Comparison of ENCODE assay signal across 34 cellular contexts in genomic region chr6:100382031-100382430, GRCh38.
DNase-seq lines count a peak whose midpoint lies in the region; ATAC-seq and TF ChIP-seq lines count a peak whose summit lies in the region.
"Had no signal": no experiment of that assay in that cellular context is flagged by ENCODE, and none has a peak within 500 bp of the region (broad histone marks: within the 10 kb centered on the region; RNA-seq: fewer than 3 reads in every experiment).

No MANE protein-coding gene starts in this region.

- H2AK5ac ChIP-seq in IMR-90 (ENCODE audit: low read depth, low read length): no peak overlapping the region

- TF ChIP-seq RAD21 in IMR-90 (IDR thresholded peaks at IDR 0.05; ENCODE audit: low read length): no peak

- no peak overlapping the region for H2BK120ac ChIP-seq in IMR-90 (ENCODE audit: low read depth, low read length)

- H3K9me3 ChIP-seq in IMR-90 (ENCODE audit: control insufficient read depth, insufficient read depth, low read length) (no peaks in the 10 kb centered on the region), RWPE2 (ENCODE audit: severe bottlenecking) (no peaks in the 10 kb centered on the region)
- no peaks in the 10 kb centered on the region for H3K9me3 ChIP-seq in CD8-positive, alpha-beta T cell (ENCODE audit: low read length)
- H3K9me3 ChIP-seq: A549, colonic mucosa, HAP-1, heart right ventricle, lower lobe of right lung, neutrophil, suprapubic skin had no signal

- no peaks in the 10 kb centered on the region for H3K27me3 Mint-ChIP-seq in CD8-positive, alpha-beta T cell (ENCODE audit: low read depth)
- H3K27me3 Mint-ChIP-seq: B cell had no signal

- no peak overlapping the region for H3K4ac ChIP-seq in IMR-90 (ENCODE audit: low read depth, low read length)

- no peaks in the 10 kb centered on the region for H3K9me3 Mint-ChIP-seq in CD8-positive, alpha-beta T cell
- H3K9me3 Mint-ChIP-seq: CD4-positive, alpha-beta memory T cell; naive thymus-derived CD4-positive, alpha-beta T cell; T-cell had no signal

- no peaks in the 10 kb centered on the region for H4K20me1 ChIP-seq in IMR-90 (ENCODE audit: insufficient read depth, low read length)

- H3K56ac ChIP-seq in IMR-90 (ENCODE audit: extremely low read depth, insufficient read depth, low read length): no peak overlapping the region

- H2BK5ac ChIP-seq in IMR-90 (ENCODE audit: low read depth, low read length, poor library complexity, severe bottlenecking): no peak overlapping the region

- H3K4me2 ChIP-seq in IMR-90 (ENCODE audit: low read depth, low read length): no peak overlapping the region
- H3K4me2 ChIP-seq: A549, smooth muscle cell had no signal

- no peaks in the 10 kb centered on the region for H3K27me3 ChIP-seq in IMR-90 (ENCODE audit: control insufficient read depth, insufficient read depth, low read length)
- H3K27me3 ChIP-seq in RWPE2 (ENCODE audit: insufficient read depth, poor library complexity, severe bottlenecking): no peaks in the 10 kb centered on the region
- no peaks in the 10 kb centered on the region for H3K27me3 ChIP-seq in CD8-positive, alpha-beta T cell (ENCODE audit: insufficient read depth, low read length)
- H3K27me3 ChIP-seq: colonic mucosa, heart right ventricle, suprapubic skin had no signal

- no peak for TF ChIP-seq POLR2A in IMR-90 (IDR thresholded peaks at IDR 0.05; ENCODE audit: low read depth, low read length)

- H3K27ac Mint-ChIP-seq in CD8-positive, alpha-beta T cell: no peak overlapping the region
- H3K27ac Mint-ChIP-seq: activated CD8-positive, alpha-beta T cell treated with anti-CD3 and anti-CD28 coated beads, Interleukin-2, amount 10 ng/mL, durations not matched to agents 7 days and 5 days; activated naive CD8-positive, alpha-beta T cell; B cell; CD4-positive, alpha-beta memory T cell; naive thymus-derived CD4-positive, alpha-beta T cell; T-cell had no signal

- intact Hi-C loops in IMR-90 (cut with micrococcal nuclease): no loop called here
- intact Hi-C loops in CD8-positive, alpha-beta T cell (cut with DNase I, micrococcal nuclease): no loop called here

- H3K4me1 ChIP-seq in IMR-90 (ENCODE audit: control insufficient read depth, insufficient read depth, low read length): no peaks in the 10 kb centered on the region
- H3K4me1 ChIP-seq in RWPE2 (ENCODE audit: insufficient read depth, poor library complexity, severe bottlenecking): peaks cover 11% of the 10 kb centered on the region
- H3K4me1 ChIP-seq in CD8-positive, alpha-beta T cell (ENCODE audit: insufficient read depth, low read length): no peaks in the 10 kb centered on the region
- H3K4me1 ChIP-seq: A549, colonic mucosa, HAP-1, heart right ventricle, lower lobe of right lung, suprapubic skin had no signal

- no CpG with 5 or more reads among the region's 3 CpGs for WGBS in IMR-90 (ENCODE audit: extremely low coverage in 2 of 2, insufficient read length in 1 of 2), 2 experiments

- CTCF ChIA-PET in IMR-90 (lab: Yijun Ruan, JAX): no interaction called here
- CTCF ChIA-PET in CD8-positive, alpha-beta T cell (lab: Charles Lee): no interaction called here

- in situ Hi-C loops in IMR-90 (cut with MboI; ENCODE audit: low sequenced_read_pairs): no loop called here

- H3K9ac ChIP-seq in IMR-90 (ENCODE audit: low read depth, low read length): no peak overlapping the region

- no peaks in the 10 kb centered on the region for H3K36me3 Mint-ChIP-seq in CD8-positive, alpha-beta T cell
- H3K36me3 Mint-ChIP-seq: activated naive CD8-positive, alpha-beta T cell; CD4-positive, alpha-beta memory T cell; naive thymus-derived CD4-positive, alpha-beta T cell; T-cell had no signal

- H2AK9ac ChIP-seq in IMR-90 (replicated peaks; ENCODE audit: low read depth, low read length, poor library complexity): no peak overlapping the region

- no TSS peak for BruUV-seq in IMR-90 (replicated peaks; lab: Mats Ljungman, UMichigan)

- H4K91ac ChIP-seq in IMR-90 (ENCODE audit: insufficient read depth, low read depth, low read length): no peak overlapping the region

- H2AFZ ChIP-seq in IMR-90 (replicated peaks; ENCODE audit: low read length, poor library complexity): no peak overlapping the region

- H3K23ac ChIP-seq in IMR-90 (ENCODE audit: low read depth, low read length): no peak overlapping the region

- H3K27ac ChIP-seq in IMR-90 (ENCODE audit: insufficient read depth, low read length) (no peak overlapping the region), RWPE2 (ENCODE audit: poor library complexity, severe bottlenecking) (no peak overlapping the region)
- H3K27ac ChIP-seq in CD8-positive, alpha-beta T cell (ENCODE audit: low read depth, low read length): no peak overlapping the region
- H3K27ac ChIP-seq: A549, colonic mucosa, heart right ventricle, lower lobe of right lung, neutrophil, suprapubic skin, WERI-Rb-1 had no signal

- H3K79me1 ChIP-seq in IMR-90 (ENCODE audit: low read depth in 1 of 2, low read length in 2 of 2): no peaks in the 10 kb centered on the region

- TF ChIP-seq CTCF in IMR-90 (conservative IDR thresholded peaks at IDR 0.05; ENCODE audit: low read depth, low read length) (no peak), RWPE2 (IDR thresholded peaks at IDR 0.05; ENCODE audit: poor library complexity, severe bottlenecking) (no peak), fibroblast of mammary gland (conservative IDR thresholded peaks at IDR 0.05; ENCODE audit: control insufficient read depth, insufficient read depth, low read depth, low read length) (no peak)
- TF ChIP-seq CTCF in CD8-positive, alpha-beta T cell (IDR thresholded peaks at IDR 0.05): no peak

- dilution Hi-C loops in IMR-90 (cut with HindIII; ENCODE audit: low sequenced_read_pairs, unreplicated experiment): no loop called here

- DNase-seq in AG08395 (ENCODE audit: low spot score) (peak; percentile 13), IMR-90 (no peak), RWPE2 (ENCODE audit: low spot score) (no peak), fibroblast of mammary gland (ENCODE audit: low read depth) (peak; percentile 16), SW480 (ENCODE audit: low spot score) (no peak)
- no peak for DNase-seq in CD8-positive, alpha-beta T cell
- DNase-seq: activated CD4-positive, alpha-beta T cell treated with anti-CD3 and anti-CD28 coated beads for 4 hours; activated CD8-positive, alpha-beta T cell treated with anti-CD3 and anti-CD28 coated beads, Interleukin-2, amount 10 ng/mL, durations not matched to agents 7 days and 5 days; anterior cingulate cortex; CD4-positive, alpha-beta memory T cell; colonic mucosa; effector CD8-positive, alpha-beta T cell; erythroblast; heart right ventricle; lower lobe of right lung; naive thymus-derived CD4-positive, alpha-beta T cell; NCI-H1048; NCI-H187 treated with DMSO at 0.1 percent for 48 hours; NCI-H526; right cardiac atrium; SHP77 treated with DMSO at 0.1 percent for 48 hours; stimulated activated naive CD4-positive, alpha-beta T cell treated with Interleukin-2 at 50 U/mL for 16 hours; T-cell; WERI-Rb-1 had no signal

- H3K4me3 Mint-ChIP-seq in CD8-positive, alpha-beta T cell: no peak overlapping the region
- H3K4me3 Mint-ChIP-seq: activated CD8-positive, alpha-beta T cell treated with anti-CD3 and anti-CD28 coated beads, Interleukin-2, amount 10 ng/mL, durations not matched to agents 7 days and 5 days; activated naive CD8-positive, alpha-beta T cell; B cell; CD4-positive, alpha-beta memory T cell; naive thymus-derived CD4-positive, alpha-beta T cell; T-cell had no signal

- H3K14ac ChIP-seq in IMR-90 (replicated peaks; ENCODE audit: low read depth, low read length): no peak overlapping the region

- H4K8ac ChIP-seq in IMR-90 (ENCODE audit: low read depth in 2 of 2, low read length in 2 of 2): no peak overlapping the region

- POLR2A ChIA-PET in IMR-90 (lab: Charles Lee; ENCODE audit: unreplicated experiment): no interaction called here
- POLR2A ChIA-PET in CD8-positive, alpha-beta T cell (lab: Charles Lee): no interaction called here

- H4K5ac ChIP-seq in IMR-90 (ENCODE audit: low read depth, low read length): no peak overlapping the region

- no peak overlapping the region for H2BK20ac ChIP-seq in IMR-90 (ENCODE audit: low read depth, low read length)

- no peaks in the 10 kb centered on the region for H3K36me3 ChIP-seq in IMR-90 (ENCODE audit: control insufficient read depth, insufficient read depth, low read length)
- H3K36me3 ChIP-seq in RWPE2 (ENCODE audit: low read depth): no peaks in the 10 kb centered on the region
- H3K36me3 ChIP-seq in CD8-positive, alpha-beta T cell (ENCODE audit: insufficient read depth, low read length): no peaks in the 10 kb centered on the region
- H3K36me3 ChIP-seq: colonic mucosa, HAP-1, heart right ventricle, lower lobe of right lung, neutrophil, suprapubic skin, WERI-Rb-1 had no signal

- H3K18ac ChIP-seq in IMR-90 (ENCODE audit: low read depth, low read length): no peak overlapping the region

- H3K4me1 Mint-ChIP-seq in CD8-positive, alpha-beta T cell (ENCODE audit: low read depth): no peaks in the 10 kb centered on the region
- H3K4me1 Mint-ChIP-seq: B cell; CD4-positive, alpha-beta memory T cell; naive thymus-derived CD4-positive, alpha-beta T cell; T-cell had no signal

- ATAC-seq in IMR-90 (ENCODE audit: low read depth) (no peak), RWPE2 (ENCODE audit: low read depth) (peak; percentile 76), GM19324 (IDR thresholded peaks at IDR 0.05; ENCODE audit: low FRiP score, unreplicated experiment) (no peak), HG03378 (IDR thresholded peaks at IDR 0.05; ENCODE audit: unreplicated experiment) (no peak)
- no peak for ATAC-seq in CD8-positive, alpha-beta T cell
- ATAC-seq: A549; activated CD8-positive, alpha-beta T cell treated with anti-CD3 and anti-CD28 coated beads, Interleukin-2, amount 10 ng/mL, durations not matched to agents 7 days and 5 days; GM12878; heart right ventricle; lower lobe of right lung; naive thymus-derived CD4-positive, alpha-beta T cell; right cardiac atrium; T-cell had no signal

- no peak overlapping the region for H2BK15ac ChIP-seq in IMR-90 (ENCODE audit: low read depth, low read length)

- H3K4me3 ChIP-seq in IMR-90 (ENCODE audit: insufficient read depth, low read depth, low read length) (no peak overlapping the region), RWPE2 (ENCODE audit: severe bottlenecking) (no peak overlapping the region), fibroblast of mammary gland (ENCODE audit: control insufficient read depth, low read depth, low read length) (no peak overlapping the region)
- H3K4me3 ChIP-seq in CD8-positive, alpha-beta T cell (ENCODE audit: low read depth, low read length): no peak overlapping the region
- H3K4me3 ChIP-seq: A549, colonic mucosa, GM12878, HAP-1, heart right ventricle, lower lobe of right lung, smooth muscle cell, suprapubic skin had no signal

- no peaks in the 10 kb centered on the region for H3K9me1 ChIP-seq in IMR-90 (ENCODE audit: insufficient read depth, low read length)

TF ChIP-seq in IMR-90, 13 proteins besides CTCF, POLR2A, EP300 and RAD21 (continues in another document):
- no peak for TF ChIP-seq SMC3 (IDR thresholded peaks at IDR 0.05; ENCODE audit: low read depth, low read length)

Comparison
In these comparisons a context has a peak if more than half of its experiments do, and no peak if none do; other contexts are left out.
1. DNase-seq: peak in AG08395 (single experiment) and fibroblast of mammary gland (single experiment); none in IMR-90 (single experiment), RWPE2 (single experiment), SW480 (single experiment) and CD8-positive, alpha-beta T cell (0 of 7).